11 cellular contexts compared by ENCODE assay signal in genomic region chr11:7254731-7255291, GRCh38. TPM values are rescaled to one million over a fixed set of nuclear protein-coding genes. Genes with fewer than 3 reads are reported as not detected.
"Had no signal": no experiment of that assay in that cellular context is flagged by ENCODE, and none has a peak within 500 bp of the region (broad histone marks: within the 10 kb centered on the region; RNA-seq: fewer than 3 reads in every experiment).

No MANE protein-coding gene starts in this region.

- H3K36me3 Mint-ChIP-seq: IgD-negative memory B cell had no signal

- H3K4me3 Mint-ChIP-seq: HFFc6, IgD-negative memory B cell had no signal

- H2AFZ ChIP-seq: GM23248 had no signal

- H3K27ac Mint-ChIP-seq: HFFc6, IgD-negative memory B cell had no signal

- DNase-seq: GM23248, GOT3, H7, HCEC 1CT, HFFc6, KBM-7 had no signal

- H3K4me2 ChIP-seq: KMS-11 had no signal

- H3K4me3 ChIP-seq: GM23248 had no signal

- H3K9ac ChIP-seq: GM23248, KMS-11 had no signal

- ATAC-seq: HepG2 had no signal

- H3K27ac ChIP-seq: GM23248, HL-60, KMS-11 had no signal

RNA-seq across cellular contexts. Expression of gene SYT9, which starts 3.1 kb away (rescaled TPM):
- total RNA-seq: GM23248, H4, HepG2, HFFc6 had no signal
